In the genomic region with DNA sequence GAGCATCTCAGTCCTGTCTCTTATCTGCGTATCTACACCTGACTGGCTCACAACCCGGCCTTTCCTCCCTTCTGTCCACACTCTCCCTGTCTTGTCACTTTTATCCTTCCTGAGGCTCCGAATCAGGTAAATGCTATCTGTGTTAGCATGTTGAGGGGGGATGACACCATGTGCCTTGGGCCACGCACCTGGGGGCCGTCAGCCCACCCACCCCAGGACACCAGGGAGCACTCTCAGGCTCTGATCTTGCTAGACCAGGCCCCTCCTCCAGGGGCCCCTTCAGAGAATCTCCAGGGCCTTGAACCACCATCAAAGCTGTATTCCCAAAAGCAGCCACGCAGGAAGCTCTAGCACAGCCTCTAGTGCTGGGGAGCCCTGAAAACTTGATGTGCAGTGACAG, we compare ENCODE assay signal across 28 cellular contexts.
"Had no signal": no experiment of that assay in that cellular context is flagged by ENCODE, and none has a peak within 500 bp of the region (broad histone marks: within the 10 kb centered on the region; RNA-seq: fewer than 3 reads in every experiment).

No MANE protein-coding gene starts in this region.

- H3K36me3 Mint-ChIP-seq: immature natural killer cell; naive thymus-derived CD8-positive, alpha-beta T cell had no signal

- H3K27ac Mint-ChIP-seq: immature natural killer cell, nephron had no signal

- DNase-seq: heart left ventricle; hypothalamus; immature natural killer cell; kidney; left colon; left lung; midbrain; mucosa of descending colon; nucleus accumbens; pancreas; retina; right cardiac atrium; stimulated activated CD4-positive, alpha-beta T cell treated with anti-CD3 and anti-CD28 coated beads, Interleukin-12 subunit alpha, Interleukin-12 subunit beta, amount 100 ng/mL, for 4 hours; stimulated activated CD4-positive, alpha-beta T cell treated with anti-CD3 and anti-CD28 coated beads, Interleukin-15, amount 100 ng/mL, for 24 hours; stimulated activated CD4-positive, alpha-beta T cell treated with anti-CD3 and anti-CD28 coated beads, Interleukin-2, amount 100 ng/mL, for 24 hours; stimulated activated CD4-positive, alpha-beta T cell treated with anti-CD3 and anti-CD28 coated beads, Interleukin-4, amount 100 ng/mL, for 1 hour; stimulated activated naive CD4-positive, alpha-beta T cell; stomach; testis; thyroid gland; transverse colon; upper lobe of left lung had no signal

- H3K4me3 Mint-ChIP-seq: immature natural killer cell, nephron had no signal

- ATAC-seq: heart left ventricle, left colon, left lung, mucosa of descending colon, pancreas, right cardiac atrium, sciatic nerve had no signal

- H3K36me3 ChIP-seq: heart left ventricle, left lung, pancreas, prostate gland, stomach, thyroid gland, transverse colon, upper lobe of left lung had no signal

- H3K4me1 ChIP-seq: heart left ventricle, left lung, pancreas, prostate gland, stomach, testis, transverse colon, upper lobe of left lung had no signal

- H3K27me3 ChIP-seq: pancreas, testis, thyroid gland, upper lobe of left lung had no signal

- H3K4me1 Mint-ChIP-seq: immature natural killer cell, nephron had no signal

- H3K9me3 ChIP-seq: heart left ventricle, left lung, mucosa of descending colon, pancreas, prostate gland, testis, thyroid gland, transverse colon, upper lobe of left lung had no signal

- H3K9me3 Mint-ChIP-seq: immature natural killer cell, nephron had no signal

- H3K4me3 ChIP-seq: heart left ventricle, left lung, lung, mucosa of descending colon, pancreas, prostate gland, skin epidermis, stomach, testis, thyroid gland, transverse colon, upper lobe of left lung had no signal

- H3K27ac ChIP-seq: heart left ventricle, left lung, pancreas, prostate gland, skin epidermis, stomach, testis, thyroid gland, transverse colon, upper lobe of left lung had no signal
